In genomic region chr9:113941056-113941455, GRCh38 we compare ENCODE assay signal across 20 cellular contexts.
"Had no signal": no experiment of that assay in that cellular context is flagged by ENCODE, and none has a peak within 500 bp of the region (broad histone marks: within the 10 kb centered on the region; RNA-seq: fewer than 3 reads in every experiment).

No MANE protein-coding gene starts in this region.

- H3K4me1 Mint-ChIP-seq: activated CD4-positive, alpha-beta T cell treated with anti-CD3 and anti-CD28 coated beads, Interleukin-2, amount 10 ng/mL, durations not matched to agents 24 days and 14 days; activated naive CD4-positive, alpha-beta T cell treated with anti-CD3 and anti-CD28 coated beads, Interleukin-2, amount 10 ng/mL, durations not matched to agents 7 days and 5 days; stimulated activated memory B cell treated with anti-CD40 and anti-IgM and Interleukin-4, amounts not matched to agents 10 μg/mL and 1 μg/mL and 100 μg/mL, for 72 hours; T-cell had no signal

- H3K9me3 ChIP-seq: ascending aorta, breast epithelium, lower lobe of right lung, neutrophil, sigmoid colon, spleen, thoracic aorta, upper lobe of left lung had no signal

- ATAC-seq: activated CD8-positive, alpha-beta T cell treated with anti-CD3 and anti-CD28 coated beads, Interleukin-2, amount 10 ng/mL, durations not matched to agents 7 days and 5 days; lower lobe of right lung; natural killer cell; SK-N-SH treated with all-trans-retinoic acid at 6 μM for 48 hours; stimulated activated memory B cell treated with anti-CD40 and anti-IgM and Interleukin-4, amounts not matched to agents 10 μg/mL and 1 μg/mL and 100 μg/mL, for 72 hours; T-cell had no signal

- H3K4me3 ChIP-seq: ascending aorta, breast epithelium, lower lobe of right lung, sigmoid colon, spleen, thoracic aorta, upper lobe of left lung had no signal

- H3K9me3 Mint-ChIP-seq: activated CD4-positive, alpha-beta T cell treated with anti-CD3 and anti-CD28 coated beads, Interleukin-2, amount 10 ng/mL, durations not matched to agents 24 days and 14 days; activated naive CD4-positive, alpha-beta T cell treated with anti-CD3 and anti-CD28 coated beads, Interleukin-2, amount 10 ng/mL, durations not matched to agents 7 days and 5 days; activated T-cell treated with anti-CD3 and anti-CD28 coated beads, Interleukin-2, amount 50 U/mL, for 24 hours; natural killer cell; T-cell had no signal

- H3K27ac ChIP-seq: ascending aorta, epithelial cell of prostate, lower lobe of right lung, neutrophil, sigmoid colon, spleen, thoracic aorta, upper lobe of left lung had no signal

- H3K27me3 ChIP-seq: ascending aorta, breast epithelium, neutrophil, sigmoid colon, spleen, upper lobe of left lung had no signal

- H3K27me3 Mint-ChIP-seq: activated T-cell treated with anti-CD3 and anti-CD28 coated beads, Interleukin-2, amount 50 U/mL, for 24 hours had no signal

- H3K27ac Mint-ChIP-seq: activated CD4-positive, alpha-beta T cell treated with anti-CD3 and anti-CD28 coated beads, Interleukin-2, amount 10 ng/mL, durations not matched to agents 24 days and 14 days; activated CD8-positive, alpha-beta T cell treated with anti-CD3 and anti-CD28 coated beads, Interleukin-2, amount 10 ng/mL, durations not matched to agents 7 days and 5 days; activated naive CD4-positive, alpha-beta T cell treated with anti-CD3 and anti-CD28 coated beads, Interleukin-2, amount 10 ng/mL, durations not matched to agents 7 days and 5 days; activated T-cell treated with anti-CD3 and anti-CD28 coated beads, Interleukin-2, amount 50 U/mL, for 24 hours; natural killer cell; stimulated activated memory B cell treated with anti-CD40 and anti-IgM and Interleukin-4, amounts not matched to agents 10 μg/mL and 1 μg/mL and 100 μg/mL, for 72 hours; T-cell had no signal

- H3K36me3 ChIP-seq: ascending aorta, breast epithelium, lower lobe of right lung, neutrophil, sigmoid colon, spleen, thoracic aorta, upper lobe of left lung had no signal

- H3K36me3 Mint-ChIP-seq: activated naive CD4-positive, alpha-beta T cell treated with anti-CD3 and anti-CD28 coated beads, Interleukin-2, amount 10 ng/mL, durations not matched to agents 7 days and 5 days; natural killer cell; T-cell had no signal

- DNase-seq: activated CD4-positive, alpha-beta T cell treated with anti-CD3 and anti-CD28 coated beads, Interleukin-2, amount 10 ng/mL, durations not matched to agents 24 days and 14 days; activated CD4-positive, CD25-positive, alpha-beta regulatory T cell; activated CD8-positive, alpha-beta T cell treated with anti-CD3 and anti-CD28 coated beads, Interleukin-2, amount 10 ng/mL, durations not matched to agents 7 days and 5 days; activated naive CD4-positive, alpha-beta T cell treated with anti-CD3 and anti-CD28 coated beads, Interleukin-2, amount 10 ng/mL, durations not matched to agents 7 days and 5 days; activated T-cell treated with anti-CD3 and anti-CD28 coated beads, Interleukin-2, amount 50 U/mL, for 24 hours; hypothalamus; lower lobe of right lung; natural killer cell; sigmoid colon; spleen; stimulated activated CD4-positive, alpha-beta T cell treated with anti-CD3 and anti-CD28 coated beads, Interleukin-4, amount 100 ng/mL, for 4 hours; T-cell; upper lobe of left lung had no signal

- H3K4me1 ChIP-seq: breast epithelium, lower lobe of right lung, sigmoid colon, upper lobe of left lung had no signal

- H3K4me3 Mint-ChIP-seq: activated CD4-positive, alpha-beta T cell treated with anti-CD3 and anti-CD28 coated beads, Interleukin-2, amount 10 ng/mL, durations not matched to agents 24 days and 14 days; activated CD8-positive, alpha-beta T cell treated with anti-CD3 and anti-CD28 coated beads, Interleukin-2, amount 10 ng/mL, durations not matched to agents 7 days and 5 days; activated naive CD4-positive, alpha-beta T cell treated with anti-CD3 and anti-CD28 coated beads, Interleukin-2, amount 10 ng/mL, durations not matched to agents 7 days and 5 days; activated T-cell treated with anti-CD3 and anti-CD28 coated beads, Interleukin-2, amount 50 U/mL, for 24 hours; natural killer cell; stimulated activated memory B cell treated with anti-CD40 and anti-IgM and Interleukin-4, amounts not matched to agents 10 μg/mL and 1 μg/mL and 100 μg/mL, for 72 hours; T-cell had no signal
